ENCODE assay signal across 1 cellular context in the genomic region with DNA sequence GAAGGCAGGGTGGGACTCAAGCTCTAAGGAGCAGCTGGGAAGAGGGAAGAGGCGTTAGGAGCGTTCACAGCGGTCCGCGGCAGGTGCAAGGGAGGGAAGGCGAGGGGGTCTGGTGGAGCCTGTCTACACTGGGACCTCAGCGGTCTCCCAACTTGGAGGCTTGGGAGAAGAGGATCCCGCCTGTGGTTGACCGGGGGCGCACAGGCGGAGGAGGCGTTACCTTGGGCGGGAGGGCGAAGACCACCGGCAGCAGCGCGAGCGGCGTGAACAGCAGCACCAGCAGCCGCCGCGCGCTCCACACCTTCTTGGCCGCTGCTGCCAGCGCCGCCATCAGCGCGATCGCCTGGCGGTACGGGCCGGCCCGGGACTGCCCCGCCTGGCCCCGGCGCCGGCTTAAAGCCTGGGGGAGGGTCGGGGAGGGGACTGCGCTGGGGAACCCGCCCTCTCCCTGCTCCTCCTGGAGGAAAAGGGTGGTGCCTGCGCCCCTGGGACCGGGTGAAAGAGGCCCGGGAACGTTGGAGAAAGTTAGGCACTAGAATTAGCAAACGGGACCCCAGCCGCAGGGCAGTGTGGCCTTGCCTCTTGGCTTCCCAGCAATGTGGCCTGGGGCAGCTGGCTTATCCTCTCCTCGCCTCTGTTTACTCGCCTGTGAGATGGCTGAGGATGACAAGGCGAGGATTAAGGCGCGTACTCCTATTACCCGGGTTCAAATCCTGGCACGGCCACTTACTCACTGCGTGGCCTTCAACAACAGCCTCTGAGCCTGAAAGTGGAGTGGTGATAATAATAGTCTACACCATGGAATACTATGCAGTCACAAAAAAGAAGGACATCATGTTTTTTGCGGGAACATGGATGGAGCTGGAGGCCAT.
TF ChIP-seq lines count a peak whose summit lies in the region.

Gene SLC13A3, minus strand, starts transcription at position 369 of the 872 bp plus-strand sequence. Its CDS starts 38 bp downstream, at position 331.

TF ChIP-seq in HepG2, 621 proteins besides CTCF, POLR2A, EP300 and RAD21 (continued from another document and continues in another):
- TF ChIP-seq, protein P1, sequence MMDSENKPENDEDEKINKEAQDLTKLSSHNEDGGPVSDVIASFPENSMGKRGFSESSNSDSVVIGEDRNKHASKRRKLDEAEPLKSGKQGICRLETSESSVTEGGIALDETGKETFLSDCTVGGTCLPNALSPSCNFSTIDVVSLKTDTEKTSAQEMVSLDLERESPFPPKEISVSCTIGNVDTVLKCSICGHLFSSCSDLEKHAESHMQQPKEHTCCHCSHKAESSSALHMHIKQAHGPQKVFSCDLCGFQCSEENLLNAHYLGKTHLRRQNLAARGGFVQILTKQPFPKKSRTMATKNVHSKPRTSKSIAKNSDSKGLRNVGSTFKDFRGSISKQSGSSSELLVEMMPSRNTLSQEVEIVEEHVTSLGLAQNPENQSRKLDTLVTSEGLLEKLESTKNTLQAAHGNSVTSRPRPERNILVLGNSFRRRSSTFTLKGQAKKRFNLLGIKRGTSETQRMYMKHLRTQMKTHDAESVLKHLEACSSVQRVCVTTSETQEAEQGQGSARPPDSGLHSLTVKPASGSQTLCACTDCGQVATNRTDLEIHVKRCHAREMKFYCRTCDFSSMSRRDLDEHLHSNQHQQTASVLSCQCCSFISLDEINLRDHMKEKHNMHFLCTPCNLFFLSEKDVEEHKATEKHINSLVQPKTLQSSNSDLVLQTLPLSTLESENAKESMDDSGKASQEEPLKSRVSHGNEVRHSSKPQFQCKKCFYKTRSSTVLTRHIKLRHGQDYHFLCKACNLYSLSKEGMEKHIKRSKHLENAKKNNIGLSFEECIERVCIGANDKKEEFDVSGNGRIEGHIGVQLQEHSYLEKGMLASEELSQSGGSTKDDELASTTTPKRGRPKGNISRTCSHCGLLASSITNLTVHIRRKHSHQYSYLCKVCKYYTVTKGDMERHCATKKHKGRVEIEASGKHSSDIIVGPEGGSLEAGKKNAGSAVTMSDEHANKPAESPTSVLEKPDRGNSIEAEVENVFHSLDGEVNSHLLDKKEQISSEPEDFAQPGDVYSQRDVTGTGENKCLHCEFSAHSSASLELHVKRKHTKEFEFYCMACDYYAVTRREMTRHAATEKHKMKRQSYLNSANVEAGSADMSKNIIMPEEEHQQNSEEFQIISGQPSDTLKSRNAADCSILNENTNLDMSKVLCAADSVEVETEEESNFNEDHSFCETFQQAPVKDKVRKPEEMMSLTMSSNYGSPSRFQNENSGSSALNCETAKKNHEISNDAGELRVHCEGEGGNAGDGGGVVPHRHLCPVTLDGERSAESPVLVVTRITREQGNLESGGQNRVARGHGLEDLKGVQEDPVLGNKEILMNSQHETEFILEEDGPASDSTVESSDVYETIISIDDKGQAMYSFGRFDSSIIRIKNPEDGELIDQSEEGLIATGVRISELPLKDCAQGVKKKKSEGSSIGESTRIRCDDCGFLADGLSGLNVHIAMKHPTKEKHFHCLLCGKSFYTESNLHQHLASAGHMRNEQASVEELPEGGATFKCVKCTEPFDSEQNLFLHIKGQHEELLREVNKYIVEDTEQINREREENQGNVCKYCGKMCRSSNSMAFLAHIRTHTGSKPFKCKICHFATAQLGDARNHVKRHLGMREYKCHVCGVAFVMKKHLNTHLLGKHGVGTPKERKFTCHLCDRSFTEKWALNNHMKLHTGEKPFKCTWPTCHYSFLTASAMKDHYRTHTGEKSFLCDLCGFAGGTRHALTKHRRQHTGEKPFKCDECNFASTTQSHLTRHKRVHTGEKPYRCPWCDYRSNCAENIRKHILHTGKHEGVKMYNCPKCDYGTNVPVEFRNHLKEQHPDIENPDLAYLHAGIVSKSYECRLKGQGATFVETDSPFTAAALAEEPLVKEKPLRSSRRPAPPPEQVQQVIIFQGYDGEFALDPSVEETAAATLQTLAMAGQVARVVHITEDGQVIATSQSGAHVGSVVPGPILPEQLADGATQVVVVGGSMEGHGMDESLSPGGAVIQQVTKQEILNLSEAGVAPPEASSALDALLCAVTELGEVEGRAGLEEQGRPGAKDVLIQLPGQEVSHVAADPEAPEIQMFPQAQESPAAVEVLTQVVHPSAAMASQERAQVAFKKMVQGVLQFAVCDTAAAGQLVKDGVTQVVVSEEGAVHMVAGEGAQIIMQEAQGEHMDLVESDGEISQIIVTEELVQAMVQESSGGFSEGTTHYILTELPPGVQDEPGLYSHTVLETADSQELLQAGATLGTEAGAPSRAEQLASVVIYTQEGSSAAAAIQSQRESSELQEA (CRISPR knock-in tag; IDR thresholded peaks at IDR 0.05; ENCODE audit: not compliant biosample characterization) = peak; percentile 61
- peak; percentile 92; the same call in 1 of the 2 replicates for TF ChIP-seq KDM5B (CRISPR knock-in tag; IDR thresholded peaks at IDR 0.05; ENCODE audit: borderline replicate concordance)
- peak; percentile 57 for TF ChIP-seq ZNF761 (CRISPR knock-in tag; conservative IDR thresholded peaks at IDR 0.05)
- peak; percentile 87 for TF ChIP-seq JARID2 (CRISPR knock-in tag; IDR thresholded peaks at IDR 0.05; ENCODE audit: insufficient replicate concordance)
- no peak; the same call in 1 of the 2 replicates for TF ChIP-seq ZNF713 (CRISPR knock-in tag; IDR thresholded peaks at IDR 0.05)
- TF ChIP-seq, protein P2, sequence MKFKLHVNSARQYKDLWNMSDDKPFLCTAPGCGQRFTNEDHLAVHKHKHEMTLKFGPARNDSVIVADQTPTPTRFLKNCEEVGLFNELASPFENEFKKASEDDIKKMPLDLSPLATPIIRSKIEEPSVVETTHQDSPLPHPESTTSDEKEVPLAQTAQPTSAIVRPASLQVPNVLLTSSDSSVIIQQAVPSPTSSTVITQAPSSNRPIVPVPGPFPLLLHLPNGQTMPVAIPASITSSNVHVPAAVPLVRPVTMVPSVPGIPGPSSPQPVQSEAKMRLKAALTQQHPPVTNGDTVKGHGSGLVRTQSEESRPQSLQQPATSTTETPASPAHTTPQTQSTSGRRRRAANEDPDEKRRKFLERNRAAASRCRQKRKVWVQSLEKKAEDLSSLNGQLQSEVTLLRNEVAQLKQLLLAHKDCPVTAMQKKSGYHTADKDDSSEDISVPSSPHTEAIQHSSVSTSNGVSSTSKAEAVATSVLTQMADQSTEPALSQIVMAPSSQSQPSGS (CRISPR knock-in tag; IDR thresholded peaks at IDR 0.05) = peak; percentile 73
- TF ChIP-seq SNAPC2 (CRISPR knock-in tag; IDR thresholded peaks at IDR 0.05) = 0 out of 2 replicates have a peak, but pooled peaks have one; percentile 38
- TF ChIP-seq ZNF709 (CRISPR knock-in tag; IDR thresholded peaks at IDR 0.05) = peak; percentile 93
- no peak for TF ChIP-seq ZNF496 (CRISPR knock-in tag; IDR thresholded peaks at IDR 0.05; ENCODE audit: insufficient replicate concordance)
- TF ChIP-seq ZNF674 (CRISPR knock-in tag; IDR thresholded peaks at IDR 0.05; ENCODE audit: low read depth) = no peak
- no peak for TF ChIP-seq ARID3A (IDR thresholded peaks at IDR 0.05; ENCODE audit: low read depth, low read length)
- TF ChIP-seq NCOA1 (CRISPR knock-in tag; IDR thresholded peaks at IDR 0.05) = no peak; the same call in 1 of the 2 replicates
- no peak for TF ChIP-seq MEF2D (CRISPR knock-in tag; IDR thresholded peaks at IDR 0.05)
- no peak; the same call in none of the 2 replicates for TF ChIP-seq CBFB (CRISPR knock-in tag; IDR thresholded peaks at IDR 0.05)
- 0 out of 2 replicates have a peak, but pooled peaks have one; percentile 48 for TF ChIP-seq FIP1L1 (IDR thresholded peaks at IDR 0.05; ENCODE audit: borderline replicate concordance, insufficient read depth, low read depth, low read length)
- peak; percentile 33; the same call in 1 of the 2 replicates for TF ChIP-seq ZNF350 (CRISPR knock-in tag; IDR thresholded peaks at IDR 0.05; ENCODE audit: borderline replicate concordance, low read depth)
- TF ChIP-seq, protein P3, sequence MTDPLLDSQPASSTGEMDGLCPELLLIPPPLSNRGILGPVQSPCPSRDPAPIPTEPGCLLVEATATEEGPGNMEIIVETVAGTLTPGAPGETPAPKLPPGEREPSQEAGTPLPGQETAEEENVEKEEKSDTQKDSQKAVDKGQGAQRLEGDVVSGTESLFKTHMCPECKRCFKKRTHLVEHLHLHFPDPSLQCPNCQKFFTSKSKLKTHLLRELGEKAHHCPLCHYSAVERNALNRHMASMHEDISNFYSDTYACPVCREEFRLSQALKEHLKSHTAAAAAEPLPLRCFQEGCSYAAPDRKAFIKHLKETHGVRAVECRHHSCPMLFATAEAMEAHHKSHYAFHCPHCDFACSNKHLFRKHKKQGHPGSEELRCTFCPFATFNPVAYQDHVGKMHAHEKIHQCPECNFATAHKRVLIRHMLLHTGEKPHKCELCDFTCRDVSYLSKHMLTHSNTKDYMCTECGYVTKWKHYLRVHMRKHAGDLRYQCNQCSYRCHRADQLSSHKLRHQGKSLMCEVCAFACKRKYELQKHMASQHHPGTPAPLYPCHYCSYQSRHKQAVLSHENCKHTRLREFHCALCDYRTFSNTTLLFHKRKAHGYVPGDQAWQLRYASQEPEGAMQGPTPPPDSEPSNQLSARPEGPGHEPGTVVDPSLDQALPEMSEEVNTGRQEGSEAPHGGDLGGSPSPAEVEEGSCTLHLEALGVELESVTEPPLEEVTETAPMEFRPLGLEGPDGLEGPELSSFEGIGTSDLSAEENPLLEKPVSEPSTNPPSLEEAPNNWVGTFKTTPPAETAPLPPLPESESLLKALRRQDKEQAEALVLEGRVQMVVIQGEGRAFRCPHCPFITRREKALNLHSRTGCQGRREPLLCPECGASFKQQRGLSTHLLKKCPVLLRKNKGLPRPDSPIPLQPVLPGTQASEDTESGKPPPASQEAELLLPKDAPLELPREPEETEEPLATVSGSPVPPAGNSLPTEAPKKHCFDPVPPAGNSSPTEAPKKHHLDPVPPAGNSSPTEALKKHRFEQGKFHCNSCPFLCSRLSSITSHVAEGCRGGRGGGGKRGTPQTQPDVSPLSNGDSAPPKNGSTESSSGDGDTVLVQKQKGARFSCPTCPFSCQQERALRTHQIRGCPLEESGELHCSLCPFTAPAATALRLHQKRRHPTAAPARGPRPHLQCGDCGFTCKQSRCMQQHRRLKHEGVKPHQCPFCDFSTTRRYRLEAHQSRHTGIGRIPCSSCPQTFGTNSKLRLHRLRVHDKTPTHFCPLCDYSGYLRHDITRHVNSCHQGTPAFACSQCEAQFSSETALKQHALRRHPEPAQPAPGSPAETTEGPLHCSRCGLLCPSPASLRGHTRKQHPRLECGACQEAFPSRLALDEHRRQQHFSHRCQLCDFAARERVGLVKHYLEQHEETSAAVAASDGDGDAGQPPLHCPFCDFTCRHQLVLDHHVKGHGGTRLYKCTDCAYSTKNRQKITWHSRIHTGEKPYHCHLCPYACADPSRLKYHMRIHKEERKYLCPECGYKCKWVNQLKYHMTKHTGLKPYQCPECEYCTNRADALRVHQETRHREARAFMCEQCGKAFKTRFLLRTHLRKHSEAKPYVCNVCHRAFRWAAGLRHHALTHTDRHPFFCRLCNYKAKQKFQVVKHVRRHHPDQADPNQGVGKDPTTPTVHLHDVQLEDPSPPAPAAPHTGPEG (CRISPR knock-in tag; IDR thresholded peaks at IDR 0.05) = peak; percentile 87; the same call in 1 of the 2 replicates
- peak; percentile 82 for TF ChIP-seq ZFY (CRISPR knock-in tag; IDR thresholded peaks at IDR 0.05)
- TF ChIP-seq TOPORS (CRISPR knock-in tag; IDR thresholded peaks at IDR 0.05) = peak; percentile 94
- TF ChIP-seq, protein P4, sequence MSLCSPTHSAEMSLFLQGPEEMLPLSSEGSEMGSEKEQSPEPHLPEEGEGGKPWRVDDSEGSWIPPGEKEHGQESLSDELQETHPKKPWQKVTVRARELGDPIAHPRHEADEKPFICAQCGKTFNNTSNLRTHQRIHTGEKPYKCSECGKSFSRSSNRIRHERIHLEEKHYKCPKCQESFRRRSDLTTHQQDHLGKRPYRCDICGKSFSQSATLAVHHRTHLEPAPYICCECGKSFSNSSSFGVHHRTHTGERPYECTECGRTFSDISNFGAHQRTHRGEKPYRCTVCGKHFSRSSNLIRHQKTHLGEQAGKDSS (CRISPR knock-in tag; IDR thresholded peaks at IDR 0.05; ENCODE audit: borderline replicate concordance, low read depth) = 0 out of 2 replicates have a peak, but pooled peaks have one; percentile 45
- peak; percentile 82; the same call in 1 of the 2 replicates for TF ChIP-seq EED (CRISPR knock-in tag; IDR thresholded peaks at IDR 0.05)
- no peak for TF ChIP-seq XBP1 (CRISPR knock-in tag; IDR thresholded peaks at IDR 0.05)
- 0 out of 2 replicates have a peak, but pooled peaks have one; percentile 13 for TF ChIP-seq CEBPG (CRISPR knock-in tag; IDR thresholded peaks at IDR 0.05)
- peak; percentile 57 for TF ChIP-seq AGO1 (IDR thresholded peaks at IDR 0.05; ENCODE audit: low read depth, low read length, poor library complexity, severe bottlenecking)
